Comparison of ENCODE assay signal across 1 cellular context in the genomic region with DNA sequence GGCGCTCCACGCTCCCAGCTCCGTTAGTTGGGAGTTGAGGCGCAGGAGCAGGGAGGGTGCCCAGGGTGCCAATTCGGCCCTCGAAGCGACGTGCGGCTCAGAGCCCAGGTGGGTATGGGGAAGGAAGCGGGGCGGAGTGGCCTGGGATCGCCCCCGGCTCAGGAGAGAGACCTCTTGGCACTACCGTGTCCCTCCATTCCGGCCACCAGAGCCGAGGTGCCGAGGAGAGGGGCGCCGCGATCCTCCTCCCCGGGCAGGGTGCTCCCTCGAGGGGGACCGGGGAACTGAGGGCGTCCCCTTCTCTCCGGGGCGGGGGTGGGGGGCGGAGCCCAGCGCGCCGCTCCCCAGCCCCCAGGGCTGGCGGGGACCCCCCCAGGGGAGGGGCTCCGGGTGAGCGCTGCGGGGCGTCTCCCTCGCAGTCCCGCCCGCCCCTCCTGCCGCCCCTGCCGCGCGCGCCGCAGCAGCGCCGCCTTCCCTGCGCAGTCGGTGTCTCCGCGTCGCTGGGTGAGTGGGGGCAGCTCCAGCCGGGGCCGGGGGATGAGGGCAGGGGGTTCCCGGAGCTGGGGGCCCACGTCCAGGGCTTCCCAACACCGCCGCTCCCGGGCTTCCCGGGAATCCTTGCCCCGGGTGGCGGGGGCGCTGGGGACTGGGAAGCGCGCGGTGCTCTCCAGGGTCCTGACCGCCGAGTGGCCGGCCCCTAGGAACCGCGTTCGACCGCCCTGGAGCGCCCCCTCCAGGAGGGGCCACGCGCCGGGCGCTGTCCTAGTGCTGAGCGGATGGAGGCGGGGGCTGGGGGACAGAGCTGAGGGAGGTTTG.
TF ChIP-seq lines count a peak whose summit lies in the region.

A gene (plus strand): TSS at position 480 of the 816 bp plus-strand sequence. CDS start 2,408 bp downstream, outside the sequence.

TF ChIP-seq in WTC11, 78 proteins besides CTCF, POLR2A, EP300 and RAD21 (continued from another document):
- TF ChIP-seq TCF7 (CRISPR knock-in tag; IDR thresholded peaks at IDR 0.05; ENCODE audit: low read depth) (peak; percentile 98), NR3C1 (CRISPR knock-in tag; conservative IDR thresholded peaks at IDR 0.05; ENCODE audit: low read depth) (peak; percentile 99), MXD4 (CRISPR knock-in tag; IDR thresholded peaks at IDR 0.05; ENCODE audit: borderline replicate concordance) (peak; percentile 89; the same call in 1 of the 2 replicates), GTF2I (CRISPR knock-in tag; conservative IDR thresholded peaks at IDR 0.05) (no peak), KAT7 (CRISPR knock-in tag; IDR thresholded peaks at IDR 0.05; ENCODE audit: borderline replicate concordance) (peak; percentile 97), ZNF219 (CRISPR knock-in tag; IDR thresholded peaks at IDR 0.05; ENCODE audit: borderline replicate concordance) (peak; percentile 98), MYBL2 (CRISPR knock-in tag; IDR thresholded peaks at IDR 0.05) (peak; percentile 97), SMAD3 (CRISPR knock-in tag; IDR thresholded peaks at IDR 0.05; ENCODE audit: borderline replicate concordance) (peak; percentile 97), ZNF317 (CRISPR knock-in tag; IDR thresholded peaks at IDR 0.05; ENCODE audit: borderline replicate concordance, low read depth) (peak; percentile 80; the same call in 1 of the 2 replicates), ZBTB21 (CRISPR knock-in tag; IDR thresholded peaks at IDR 0.05; ENCODE audit: borderline replicate concordance) (peak; percentile 96)
- TF ChIP-seq, protein P1, sequence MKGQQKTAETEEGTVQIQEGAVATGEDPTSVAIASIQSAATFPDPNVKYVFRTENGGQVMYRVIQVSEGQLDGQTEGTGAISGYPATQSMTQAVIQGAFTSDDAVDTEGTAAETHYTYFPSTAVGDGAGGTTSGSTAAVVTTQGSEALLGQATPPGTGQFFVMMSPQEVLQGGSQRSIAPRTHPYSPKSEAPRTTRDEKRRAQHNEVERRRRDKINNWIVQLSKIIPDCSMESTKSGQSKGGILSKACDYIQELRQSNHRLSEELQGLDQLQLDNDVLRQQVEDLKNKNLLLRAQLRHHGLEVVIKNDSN (CRISPR knock-in tag; IDR thresholded peaks at IDR 0.05), result peak; percentile 90
- TF ChIP-seq, protein P2, sequence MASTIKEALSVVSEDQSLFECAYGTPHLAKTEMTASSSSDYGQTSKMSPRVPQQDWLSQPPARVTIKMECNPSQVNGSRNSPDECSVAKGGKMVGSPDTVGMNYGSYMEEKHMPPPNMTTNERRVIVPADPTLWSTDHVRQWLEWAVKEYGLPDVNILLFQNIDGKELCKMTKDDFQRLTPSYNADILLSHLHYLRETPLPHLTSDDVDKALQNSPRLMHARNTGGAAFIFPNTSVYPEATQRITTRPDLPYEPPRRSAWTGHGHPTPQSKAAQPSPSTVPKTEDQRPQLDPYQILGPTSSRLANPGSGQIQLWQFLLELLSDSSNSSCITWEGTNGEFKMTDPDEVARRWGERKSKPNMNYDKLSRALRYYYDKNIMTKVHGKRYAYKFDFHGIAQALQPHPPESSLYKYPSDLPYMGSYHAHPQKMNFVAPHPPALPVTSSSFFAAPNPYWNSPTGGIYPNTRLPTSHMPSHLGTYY (CRISPR knock-in tag; IDR thresholded peaks at IDR 0.05), result peak; percentile 90; the same call in 1 of the 2 replicates
- TF ChIP-seq, protein P3, sequence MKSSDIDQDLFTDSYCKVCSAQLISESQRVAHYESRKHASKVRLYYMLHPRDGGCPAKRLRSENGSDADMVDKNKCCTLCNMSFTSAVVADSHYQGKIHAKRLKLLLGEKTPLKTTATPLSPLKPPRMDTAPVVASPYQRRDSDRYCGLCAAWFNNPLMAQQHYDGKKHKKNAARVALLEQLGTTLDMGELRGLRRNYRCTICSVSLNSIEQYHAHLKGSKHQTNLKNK (CRISPR knock-in tag; IDR thresholded peaks at IDR 0.05), result no peak
- TF ChIP-seq, protein P4, sequence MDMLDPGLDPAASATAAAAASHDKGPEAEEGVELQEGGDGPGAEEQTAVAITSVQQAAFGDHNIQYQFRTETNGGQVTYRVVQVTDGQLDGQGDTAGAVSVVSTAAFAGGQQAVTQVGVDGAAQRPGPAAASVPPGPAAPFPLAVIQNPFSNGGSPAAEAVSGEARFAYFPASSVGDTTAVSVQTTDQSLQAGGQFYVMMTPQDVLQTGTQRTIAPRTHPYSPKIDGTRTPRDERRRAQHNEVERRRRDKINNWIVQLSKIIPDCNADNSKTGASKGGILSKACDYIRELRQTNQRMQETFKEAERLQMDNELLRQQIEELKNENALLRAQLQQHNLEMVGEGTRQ (CRISPR knock-in tag; IDR thresholded peaks at IDR 0.05), result peak; percentile 66
- TF ChIP-seq, protein P5, sequence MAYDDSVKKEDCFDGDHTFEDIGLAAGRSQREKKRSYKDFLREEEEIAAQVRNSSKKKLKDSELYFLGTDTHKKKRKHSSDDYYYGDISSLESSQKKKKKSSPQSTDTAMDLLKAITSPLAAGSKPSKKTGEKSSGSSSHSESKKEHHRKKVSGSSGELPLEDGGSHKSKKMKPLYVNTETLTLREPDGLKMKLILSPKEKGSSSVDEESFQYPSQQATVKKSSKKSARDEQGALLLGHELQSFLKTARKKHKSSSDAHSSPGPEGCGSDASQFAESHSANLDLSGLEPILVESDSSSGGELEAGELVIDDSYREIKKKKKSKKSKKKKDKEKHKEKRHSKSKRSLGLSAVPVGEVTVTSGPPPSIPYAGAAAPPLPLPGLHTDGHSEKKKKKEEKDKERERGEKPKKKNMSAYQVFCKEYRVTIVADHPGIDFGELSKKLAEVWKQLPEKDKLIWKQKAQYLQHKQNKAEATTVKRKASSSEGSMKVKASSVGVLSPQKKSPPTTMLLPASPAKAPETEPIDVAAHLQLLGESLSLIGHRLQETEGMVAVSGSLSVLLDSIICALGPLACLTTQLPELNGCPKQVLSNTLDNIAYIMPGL (CRISPR knock-in tag; IDR thresholded peaks at IDR 0.05), result peak; percentile 90
